In the genomic region with DNA sequence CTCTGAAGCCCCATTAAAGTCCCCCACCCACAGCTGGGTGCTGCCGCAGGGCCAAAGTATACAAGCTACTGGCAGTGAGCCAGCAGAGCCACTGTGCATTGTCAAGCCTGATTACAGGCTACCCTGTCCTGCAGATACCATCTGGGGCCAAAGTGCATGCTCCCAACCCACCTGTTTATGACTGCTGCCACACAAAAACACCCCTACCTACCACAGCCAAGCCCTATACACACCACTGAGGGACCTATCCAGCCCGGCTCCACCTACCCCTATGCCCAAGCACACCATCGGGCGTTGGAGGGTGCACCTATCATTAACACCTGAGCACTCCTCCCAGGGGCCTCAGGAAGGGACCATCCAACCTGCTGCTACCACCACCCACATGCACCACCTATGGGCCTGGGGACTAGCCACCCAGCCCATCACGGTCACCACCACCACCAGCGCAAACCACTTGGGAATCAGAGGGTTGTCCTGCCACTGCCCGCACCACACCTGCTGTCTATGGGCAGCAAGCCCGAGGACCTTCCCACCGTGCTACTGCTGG, we compare ENCODE assay signal across 15 cellular contexts.
DNase-seq lines count a peak whose midpoint lies in the region; ATAC-seq, FAIRE-seq and TF ChIP-seq lines count a peak whose summit lies in the region.
"Had no signal": no experiment of that assay in that cellular context is flagged by ENCODE, and none has a peak within 500 bp of the region (broad histone marks: within the 10 kb centered on the region; RNA-seq: fewer than 3 reads in every experiment).

No MANE protein-coding gene starts in this region.

- no peak for TF ChIP-seq CTCF in body of pancreas (IDR thresholded peaks at IDR 0.05)
- no peak for TF ChIP-seq CTCF in pancreas (IDR thresholded peaks at IDR 0.05)

- H3K4me1 Mint-ChIP-seq in T-helper 17 cell, result no peaks in the 10 kb centered on the region
- H3K4me1 Mint-ChIP-seq: activated CD8-positive, alpha-beta memory T cell treated with anti-CD3 and anti-CD28 coated beads, Interleukin-2, amount 10 ng/mL, durations not matched to agents 7 days and 5 days; activated naive CD4-positive, alpha-beta T cell treated with anti-CD3 and anti-CD28 coated beads, Interleukin-2, amount 50 U/mL, for 24 hours had no signal

- FAIRE-seq in GM12891 (lab: Jason Lieb, UNC), result no peak
- FAIRE-seq in pancreas (lab: Jason Lieb, UNC), result no peak
- FAIRE-seq: keratinocyte, TTC549 had no signal

- no peak overlapping the region for H3K4me3 Mint-ChIP-seq in T-helper 17 cell
- H3K4me3 Mint-ChIP-seq: activated CD8-positive, alpha-beta memory T cell treated with anti-CD3 and anti-CD28 coated beads, Interleukin-2, amount 10 ng/mL, durations not matched to agents 7 days and 5 days; activated naive CD4-positive, alpha-beta T cell treated with anti-CD3 and anti-CD28 coated beads, Interleukin-2, amount 50 U/mL, for 24 hours had no signal

- H3K4me3 ChIP-seq in body of pancreas (no peak overlapping the region), pancreas (no peak overlapping the region)
- H3K4me3 ChIP-seq: BLaER1 had no signal

- no peak for TF ChIP-seq EP300 in Ishikawa (IDR thresholded peaks at IDR 0.05; ENCODE audit: borderline replicate concordance)

- no peak for DNase-seq in GM12891 (ENCODE audit: insufficient read length, low spot score)
- peak; percentile 8 to 45 (median 29) for DNase-seq in body of pancreas
- peak in 4 of 6 donors; percentile 26 to 71 (median 28) for DNase-seq in pancreas
- DNase-seq in T-helper 17 cell, result no peak
- no peak for DNase-seq in HPDE6-E6E7 (ENCODE audit: extremely low spot score)
- DNase-seq: activated CD8-positive, alpha-beta memory T cell treated with anti-CD3 and anti-CD28 coated beads, Interleukin-2, amount 10 ng/mL, durations not matched to agents 7 days and 5 days; MM.1S; stimulated activated CD4-positive, alpha-beta T cell treated with anti-CD3 and anti-CD28 coated beads, Interleukin-2, amount 100 ng/mL, for 24 hours had no signal

- no peak overlapping the region for H3K27ac Mint-ChIP-seq in T-helper 17 cell
- H3K27ac Mint-ChIP-seq: activated CD8-positive, alpha-beta memory T cell treated with anti-CD3 and anti-CD28 coated beads, Interleukin-2, amount 10 ng/mL, durations not matched to agents 7 days and 5 days had no signal

- H3K27ac ChIP-seq in body of pancreas, result no peak overlapping the region
- no peak overlapping the region for H3K27ac ChIP-seq in pancreas
- H3K27ac ChIP-seq: BLaER1, RWPE1 had no signal

- no peaks in the 10 kb centered on the region for H3K27me3 Mint-ChIP-seq in T-helper 17 cell
- H3K27me3 Mint-ChIP-seq: activated CD8-positive, alpha-beta memory T cell treated with anti-CD3 and anti-CD28 coated beads, Interleukin-2, amount 10 ng/mL, durations not matched to agents 7 days and 5 days; activated naive CD4-positive, alpha-beta T cell treated with anti-CD3 and anti-CD28 coated beads, Interleukin-2, amount 50 U/mL, for 24 hours had no signal

- intact Hi-C loops in body of pancreas (cut with DNase I), result loop anchor here (10.0 kb wide), 1 partner anchor 265 kb away; no protein-coding TSS in a partner anchor
- intact Hi-C loops in pancreas (cut with DNase I), result no loop called here

- ATAC-seq in body of pancreas, result peak; percentile 35
- ATAC-seq in pancreas, result peak in 3 of 4 donors; percentile 29 to 46 (median 41)
- no peak for ATAC-seq in GM21367 (IDR thresholded peaks at IDR 0.05; ENCODE audit: unreplicated experiment)
- ATAC-seq in T-helper 17 cell, result no peak
- ATAC-seq: activated CD8-positive, alpha-beta memory T cell treated with anti-CD3 and anti-CD28 coated beads, Interleukin-2, amount 10 ng/mL, durations not matched to agents 7 days and 5 days had no signal

- H3K9me3 ChIP-seq in body of pancreas (no peaks in the 10 kb centered on the region), pancreas (no peaks in the 10 kb centered on the region), T-helper 17 cell (ENCODE audit: control insufficient read depth, low read length, poor library complexity, severe bottlenecking) (no peaks in the 10 kb centered on the region)

- no peak for TF ChIP-seq RAD21 in Ishikawa (IDR thresholded peaks at IDR 0.05; ENCODE audit: low read depth)

- 79 to 88% methylated on average over 4 to 8 of the region's 9 CpGs for WGBS in body of pancreas, 2 donors
- WGBS in pancreas, 2 donors, result 86 to 90% methylated on average over 9 of the region's 9 CpGs

- H3K4me1 ChIP-seq in body of pancreas (peaks cover 20% of the 10 kb centered on the region), pancreas (peaks cover 0 to 7% (median 0%) of the 10 kb centered on the region in 3 donors)
- H3K4me1 ChIP-seq: BLaER1 had no signal

- no peak for TF ChIP-seq POLR2A in GM12891 (IDR thresholded peaks at IDR 0.05; ENCODE audit: low read depth, low read length)
- no peak for TF ChIP-seq POLR2A in body of pancreas (IDR thresholded peaks at IDR 0.05)

- H3K27me3 ChIP-seq in body of pancreas, result no peaks in the 10 kb centered on the region
- H3K27me3 ChIP-seq in pancreas, result no peaks in the 10 kb centered on the region
- H3K27me3 ChIP-seq: BLaER1 had no signal

- peaks cover 15% of the 10 kb centered on the region for H3K36me3 Mint-ChIP-seq in T-helper 17 cell (ENCODE audit: low read depth)

- H3K36me3 ChIP-seq in body of pancreas (replicated peaks in 1 of 2; ENCODE audit: insufficient read depth in 1 of 2, low read depth in 2 of 2) (peaks cover 2 to 6% of the 10 kb centered on the region in 2 donors), pancreas (peaks cover 0 to 16% (median 0%) of the 10 kb centered on the region in 3 donors)

TF ChIP-seq in GM12891, 5 proteins besides CTCF, POLR2A, EP300 and RAD21:
- TF ChIP-seq POLR2AphosphoS5 (IDR thresholded peaks at IDR 0.05; ENCODE audit: low read depth, low read length) (0 out of 2 replicates have a peak, but pooled peaks have one; percentile 25), PAX5 (IDR thresholded peaks at IDR 0.05; ENCODE audit: insufficient read depth, low read length, severe bottlenecking) (no peak), POU2F2 (IDR thresholded peaks at IDR 0.05; ENCODE audit: low read depth, low read length) (no peak), TAF1 (IDR thresholded peaks at IDR 0.05; ENCODE audit: low read depth, low read length) (no peak), SPI1 (IDR thresholded peaks at IDR 0.05; ENCODE audit: low read depth, low read length) (no peak)

TF ChIP-seq in Ishikawa, 13 proteins besides CTCF, POLR2A, EP300 and RAD21:
- TF ChIP-seq ZBTB7A (IDR thresholded peaks at IDR 0.05; ENCODE audit: low read depth) (no peak), NFIC (IDR thresholded peaks at IDR 0.05) (peak; percentile 44; the same call in 1 of the 2 replicates)
- TF ChIP-seq, protein P1, sequence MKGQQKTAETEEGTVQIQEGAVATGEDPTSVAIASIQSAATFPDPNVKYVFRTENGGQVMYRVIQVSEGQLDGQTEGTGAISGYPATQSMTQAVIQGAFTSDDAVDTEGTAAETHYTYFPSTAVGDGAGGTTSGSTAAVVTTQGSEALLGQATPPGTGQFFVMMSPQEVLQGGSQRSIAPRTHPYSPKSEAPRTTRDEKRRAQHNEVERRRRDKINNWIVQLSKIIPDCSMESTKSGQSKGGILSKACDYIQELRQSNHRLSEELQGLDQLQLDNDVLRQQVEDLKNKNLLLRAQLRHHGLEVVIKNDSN (IDR thresholded peaks at IDR 0.05), result no peak

Comparison
In these comparisons a context has a peak if more than half of its experiments do, and no peak if none do; other contexts are left out.
1. DNase-seq: peak in body of pancreas (4 of 4) and pancreas (4 of 6); none in GM12891 (single experiment), T-helper 17 cell (0 of 3) and HPDE6-E6E7 (single experiment).
2. ATAC-seq: peak in body of pancreas (single experiment) and pancreas (3 of 4); none in GM21367 (single experiment) and T-helper 17 cell (single experiment).